Comparison of ENCODE assay signal across 1 cellular context in the genomic region with DNA sequence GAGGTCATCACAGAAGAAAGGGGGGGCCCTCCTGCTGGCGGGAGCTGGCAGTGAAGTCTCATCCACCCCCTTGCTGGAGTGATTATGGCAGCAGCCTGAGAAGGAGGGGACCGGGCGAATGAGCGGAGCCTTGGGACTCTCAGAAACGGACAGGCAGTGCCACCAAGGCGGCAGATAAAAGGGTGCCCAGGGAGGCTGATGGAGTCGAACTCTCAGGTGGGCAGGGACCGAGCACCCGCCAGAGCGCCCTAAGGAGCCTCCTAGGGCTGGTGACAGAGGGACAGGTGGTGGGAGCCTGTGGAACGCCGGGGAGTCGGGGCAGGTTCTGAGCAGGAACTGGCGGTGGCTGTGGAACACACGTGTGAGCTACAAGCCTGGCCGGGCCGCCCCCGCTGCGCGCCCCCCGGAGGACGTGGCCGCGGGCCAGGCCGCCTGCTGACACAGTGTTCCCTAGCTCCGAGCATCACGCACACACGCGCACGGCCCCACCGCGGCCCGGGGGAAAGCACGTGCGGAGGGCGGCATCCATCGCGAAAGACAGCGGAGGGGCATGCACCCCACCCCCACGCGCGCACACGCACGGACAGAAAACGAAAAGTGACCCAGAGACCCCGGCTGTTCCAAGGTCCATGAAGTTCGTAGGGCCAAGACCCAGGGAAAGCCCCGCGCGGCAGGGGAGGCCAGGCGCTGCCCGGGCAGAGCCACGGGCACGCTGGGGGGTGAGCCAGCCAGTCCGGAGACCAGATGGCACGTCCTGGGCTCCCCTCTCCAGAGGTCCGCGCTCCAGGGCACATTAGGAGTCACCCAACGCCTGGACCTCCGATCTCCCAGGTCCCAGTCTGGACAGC.
TF ChIP-seq lines count a peak whose summit lies in the region.

No MANE protein-coding gene starts in this region.

TF ChIP-seq in HepG2, 621 proteins besides CTCF, POLR2A, EP300 and RAD21 (continued from another document):
- TF ChIP-seq ZNF446 (CRISPR knock-in tag; IDR thresholded peaks at IDR 0.05) (peak; percentile 87), TAF1 (CRISPR knock-in tag; IDR thresholded peaks at IDR 0.05) (peak; percentile 53), ZBTB7A (CRISPR knock-in tag; IDR thresholded peaks at IDR 0.05) (peak; percentile 82), ZNF629 (CRISPR knock-in tag; conservative IDR thresholded peaks at IDR 0.05) (no peak), ZNF788 (CRISPR knock-in tag; IDR thresholded peaks at IDR 0.05; ENCODE audit: borderline replicate concordance) (peak; percentile 50; the same call in 1 of the 2 replicates), ARHGAP35 (CRISPR knock-in tag; IDR thresholded peaks at IDR 0.05; ENCODE audit: borderline replicate concordance) (0 out of 2 replicates have a peak, but pooled peaks have one; percentile 45), MYC (CRISPR knock-in tag; IDR thresholded peaks at IDR 0.05; ENCODE audit: borderline replicate concordance) (peak; percentile 81; the same call in 1 of the 2 replicates), MTF2 (CRISPR knock-in tag; IDR thresholded peaks at IDR 0.05; ENCODE audit: borderline replicate concordance) (0 out of 2 replicates have a peak, but pooled peaks have one; percentile 54), RXRB (CRISPR knock-in tag; IDR thresholded peaks at IDR 0.05; ENCODE audit: borderline replicate concordance) (0 out of 2 replicates have a peak, but pooled peaks have one; percentile 15), ZFP37 (CRISPR knock-in tag; IDR thresholded peaks at IDR 0.05; ENCODE audit: borderline replicate concordance) (0 out of 2 replicates have a peak, but pooled peaks have one; percentile 17), TOPORS (CRISPR knock-in tag; IDR thresholded peaks at IDR 0.05) (no peak), MEIS1 (CRISPR knock-in tag; IDR thresholded peaks at IDR 0.05; ENCODE audit: borderline replicate concordance) (0 out of 2 replicates have a peak, but pooled peaks have one; percentile 56), ZNF746 (CRISPR knock-in tag; IDR thresholded peaks at IDR 0.05) (0 out of 2 replicates have a peak, but pooled peaks have one; percentile 45), RBFOX2 (IDR thresholded peaks at IDR 0.05; ENCODE audit: low read depth, low read length) (peak; percentile 57), KAT7 (CRISPR knock-in tag; IDR thresholded peaks at IDR 0.05; ENCODE audit: borderline replicate concordance) (0 out of 2 replicates have a peak, but pooled peaks have one; percentile 51), ZNF558 (CRISPR knock-in tag; IDR thresholded peaks at IDR 0.05; ENCODE audit: borderline replicate concordance) (0 out of 2 replicates have a peak, but pooled peaks have one; percentile 7)
- TF ChIP-seq, protein P1, sequence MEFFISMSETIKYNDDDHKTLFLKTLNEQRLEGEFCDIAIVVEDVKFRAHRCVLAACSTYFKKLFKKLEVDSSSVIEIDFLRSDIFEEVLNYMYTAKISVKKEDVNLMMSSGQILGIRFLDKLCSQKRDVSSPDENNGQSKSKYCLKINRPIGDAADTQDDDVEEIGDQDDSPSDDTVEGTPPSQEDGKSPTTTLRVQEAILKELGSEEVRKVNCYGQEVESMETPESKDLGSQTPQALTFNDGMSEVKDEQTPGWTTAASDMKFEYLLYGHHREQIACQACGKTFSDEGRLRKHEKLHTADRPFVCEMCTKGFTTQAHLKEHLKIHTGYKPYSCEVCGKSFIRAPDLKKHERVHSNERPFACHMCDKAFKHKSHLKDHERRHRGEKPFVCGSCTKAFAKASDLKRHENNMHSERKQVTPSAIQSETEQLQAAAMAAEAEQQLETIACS (CRISPR knock-in tag; IDR thresholded peaks at IDR 0.05): peak; percentile 55
- TF ChIP-seq, protein P2, sequence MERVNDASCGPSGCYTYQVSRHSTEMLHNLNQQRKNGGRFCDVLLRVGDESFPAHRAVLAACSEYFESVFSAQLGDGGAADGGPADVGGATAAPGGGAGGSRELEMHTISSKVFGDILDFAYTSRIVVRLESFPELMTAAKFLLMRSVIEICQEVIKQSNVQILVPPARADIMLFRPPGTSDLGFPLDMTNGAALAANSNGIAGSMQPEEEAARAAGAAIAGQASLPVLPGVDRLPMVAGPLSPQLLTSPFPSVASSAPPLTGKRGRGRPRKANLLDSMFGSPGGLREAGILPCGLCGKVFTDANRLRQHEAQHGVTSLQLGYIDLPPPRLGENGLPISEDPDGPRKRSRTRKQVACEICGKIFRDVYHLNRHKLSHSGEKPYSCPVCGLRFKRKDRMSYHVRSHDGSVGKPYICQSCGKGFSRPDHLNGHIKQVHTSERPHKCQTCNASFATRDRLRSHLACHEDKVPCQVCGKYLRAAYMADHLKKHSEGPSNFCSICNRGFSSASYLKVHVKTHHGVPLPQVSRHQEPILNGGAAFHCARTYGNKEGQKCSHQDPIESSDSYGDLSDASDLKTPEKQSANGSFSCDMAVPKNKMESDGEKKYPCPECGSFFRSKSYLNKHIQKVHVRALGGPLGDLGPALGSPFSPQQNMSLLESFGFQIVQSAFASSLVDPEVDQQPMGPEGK (CRISPR knock-in tag; IDR thresholded peaks at IDR 0.05): peak; percentile 94
- TF ChIP-seq, protein P3, sequence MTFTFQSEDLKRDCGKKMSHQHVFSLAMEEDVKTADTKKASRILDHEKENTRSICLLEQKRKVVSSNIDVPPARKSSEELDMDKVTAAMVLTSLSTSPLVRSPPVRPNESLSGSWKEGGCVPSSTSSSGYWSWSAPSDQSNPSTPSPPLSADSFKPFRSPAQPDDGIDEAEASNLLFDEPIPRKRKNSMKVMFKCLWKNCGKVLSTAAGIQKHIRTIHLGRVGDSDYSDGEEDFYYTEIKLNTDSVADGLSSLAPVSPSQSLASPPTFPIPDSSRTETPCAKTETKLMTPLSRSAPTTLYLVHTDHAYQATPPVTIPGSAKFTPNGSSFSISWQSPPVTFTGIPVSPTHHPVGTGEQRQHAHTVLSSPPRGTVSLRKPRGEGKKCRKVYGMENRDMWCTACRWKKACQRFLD (CRISPR knock-in tag; IDR thresholded peaks at IDR 0.05; ENCODE audit: borderline replicate concordance): 0 out of 2 replicates have a peak, but pooled peaks have one; percentile 25
- TF ChIP-seq, protein P4, sequence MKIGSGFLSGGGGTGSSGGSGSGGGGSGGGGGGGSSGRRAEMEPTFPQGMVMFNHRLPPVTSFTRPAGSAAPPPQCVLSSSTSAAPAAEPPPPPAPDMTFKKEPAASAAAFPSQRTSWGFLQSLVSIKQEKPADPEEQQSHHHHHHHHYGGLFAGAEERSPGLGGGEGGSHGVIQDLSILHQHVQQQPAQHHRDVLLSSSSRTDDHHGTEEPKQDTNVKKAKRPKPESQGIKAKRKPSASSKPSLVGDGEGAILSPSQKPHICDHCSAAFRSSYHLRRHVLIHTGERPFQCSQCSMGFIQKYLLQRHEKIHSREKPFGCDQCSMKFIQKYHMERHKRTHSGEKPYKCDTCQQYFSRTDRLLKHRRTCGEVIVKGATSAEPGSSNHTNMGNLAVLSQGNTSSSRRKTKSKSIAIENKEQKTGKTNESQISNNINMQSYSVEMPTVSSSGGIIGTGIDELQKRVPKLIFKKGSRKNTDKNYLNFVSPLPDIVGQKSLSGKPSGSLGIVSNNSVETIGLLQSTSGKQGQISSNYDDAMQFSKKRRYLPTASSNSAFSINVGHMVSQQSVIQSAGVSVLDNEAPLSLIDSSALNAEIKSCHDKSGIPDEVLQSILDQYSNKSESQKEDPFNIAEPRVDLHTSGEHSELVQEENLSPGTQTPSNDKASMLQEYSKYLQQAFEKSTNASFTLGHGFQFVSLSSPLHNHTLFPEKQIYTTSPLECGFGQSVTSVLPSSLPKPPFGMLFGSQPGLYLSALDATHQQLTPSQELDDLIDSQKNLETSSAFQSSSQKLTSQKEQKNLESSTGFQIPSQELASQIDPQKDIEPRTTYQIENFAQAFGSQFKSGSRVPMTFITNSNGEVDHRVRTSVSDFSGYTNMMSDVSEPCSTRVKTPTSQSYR (CRISPR knock-in tag; IDR thresholded peaks at IDR 0.05; ENCODE audit: borderline replicate concordance): peak; percentile 51; the same call in 1 of the 2 replicates
- TF ChIP-seq, protein P5, sequence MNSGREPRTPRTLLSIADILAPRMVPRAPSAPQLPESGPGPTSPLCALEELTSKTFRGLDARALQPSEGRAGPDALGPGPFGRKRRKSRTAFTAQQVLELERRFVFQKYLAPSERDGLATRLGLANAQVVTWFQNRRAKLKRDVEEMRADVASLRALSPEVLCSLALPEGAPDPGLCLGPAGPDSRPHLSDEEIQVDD (CRISPR knock-in tag; IDR thresholded peaks at IDR 0.05; ENCODE audit: borderline replicate concordance): peak; percentile 67; the same call in 1 of the 2 replicates
- TF ChIP-seq, protein P6, sequence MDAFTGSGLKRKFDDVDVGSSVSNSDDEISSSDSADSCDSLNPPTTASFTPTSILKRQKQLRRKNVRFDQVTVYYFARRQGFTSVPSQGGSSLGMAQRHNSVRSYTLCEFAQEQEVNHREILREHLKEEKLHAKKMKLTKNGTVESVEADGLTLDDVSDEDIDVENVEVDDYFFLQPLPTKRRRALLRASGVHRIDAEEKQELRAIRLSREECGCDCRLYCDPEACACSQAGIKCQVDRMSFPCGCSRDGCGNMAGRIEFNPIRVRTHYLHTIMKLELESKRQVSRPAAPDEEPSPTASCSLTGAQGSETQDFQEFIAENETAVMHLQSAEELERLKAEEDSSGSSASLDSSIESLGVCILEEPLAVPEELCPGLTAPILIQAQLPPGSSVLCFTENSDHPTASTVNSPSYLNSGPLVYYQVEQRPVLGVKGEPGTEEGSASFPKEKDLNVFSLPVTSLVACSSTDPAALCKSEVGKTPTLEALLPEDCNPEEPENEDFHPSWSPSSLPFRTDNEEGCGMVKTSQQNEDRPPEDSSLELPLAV (CRISPR knock-in tag; conservative IDR thresholded peaks at IDR 0.05; ENCODE audit: low read depth): no peak
